Comparison of ENCODE assay signal across 21 cellular contexts in the genomic region with DNA sequence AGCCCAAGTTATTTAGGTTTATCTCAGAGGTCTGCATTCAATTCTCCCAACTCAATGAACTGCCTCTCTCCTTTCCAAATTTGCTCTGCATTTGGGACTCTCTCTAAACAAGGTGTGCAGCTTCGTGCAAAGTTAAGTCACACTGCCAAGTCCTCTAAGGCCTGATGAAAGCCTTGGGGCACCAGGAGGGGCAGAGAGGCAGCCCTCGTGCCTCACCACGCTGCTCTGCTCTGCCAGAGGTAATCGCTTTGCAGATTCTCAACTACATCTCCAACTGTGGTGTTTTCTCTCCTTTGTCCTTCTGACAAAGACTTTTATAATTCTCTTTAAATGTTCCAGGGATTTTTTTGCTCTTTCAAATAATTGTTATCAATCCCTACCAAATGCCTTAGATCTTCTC.
"Had no signal": no experiment of that assay in that cellular context is flagged by ENCODE, and none has a peak within 500 bp of the region (broad histone marks: within the 10 kb centered on the region; RNA-seq: fewer than 3 reads in every experiment).

No MANE protein-coding gene starts in this region.

- ATAC-seq: left cardiac atrium; lower lobe of right lung; natural killer cell treated with Interleukin-12 subunit alpha and Interleukin-12 subunit beta and Interleukin-15 and Interleukin-18, amount 100 ng/mL, for 72 hours; right cardiac atrium; stimulated activated effector memory CD8-positive, alpha-beta T cell treated with anti-CD3 and anti-CD28 coated beads, Interleukin-12 subunit alpha, Interleukin-12 subunit beta, amount 100 ng/mL, for 72 hours; stimulated activated naive CD8-positive, alpha-beta T cell treated with anti-CD3 and anti-CD28 coated beads, Interleukin-15, amount 100 ng/mL, for 72 hours had no signal

- H3K4me3 Mint-ChIP-seq: memory B cell; natural killer cell treated with Interleukin-12 subunit alpha and Interleukin-12 subunit beta and Interleukin-15 and Interleukin-18, amount 100 ng/mL, for 72 hours; stimulated activated effector memory CD8-positive, alpha-beta T cell treated with anti-CD3 and anti-CD28 coated beads, Interleukin-12 subunit alpha, Interleukin-12 subunit beta, amount 100 ng/mL, for 72 hours; stimulated activated naive CD8-positive, alpha-beta T cell treated with anti-CD3 and anti-CD28 coated beads, Interleukin-15, amount 100 ng/mL, for 72 hours had no signal

- H3K36me3 Mint-ChIP-seq: memory B cell; natural killer cell treated with Interleukin-12 subunit alpha and Interleukin-12 subunit beta and Interleukin-15 and Interleukin-18, amount 100 ng/mL, for 72 hours; stimulated activated effector memory CD8-positive, alpha-beta T cell treated with anti-CD3 and anti-CD28 coated beads, Interleukin-12 subunit alpha, Interleukin-12 subunit beta, amount 100 ng/mL, for 72 hours had no signal

- H3K4me1 ChIP-seq: left ventricle myocardium inferior, lower lobe of right lung had no signal

- H3K27me3 ChIP-seq: hepatocyte, ovary had no signal

- H2AFZ ChIP-seq: hepatocyte had no signal

- H3K4me1 Mint-ChIP-seq: memory B cell; stimulated activated effector memory CD8-positive, alpha-beta T cell treated with anti-CD3 and anti-CD28 coated beads, Interleukin-12 subunit alpha, Interleukin-12 subunit beta, amount 100 ng/mL, for 72 hours; stimulated activated naive CD8-positive, alpha-beta T cell treated with anti-CD3 and anti-CD28 coated beads, Interleukin-15, amount 100 ng/mL, for 72 hours had no signal

- H3K79me2 ChIP-seq: hepatocyte had no signal

- DNase-seq: effector CD4-positive, alpha-beta T cell; foreskin melanocyte; head of caudate nucleus; kidney; left cardiac atrium; left ventricle myocardium inferior; lower lobe of right lung; midbrain; nucleus accumbens; ovary; right cardiac atrium; stimulated activated CD4-positive, alpha-beta T cell treated with anti-CD3 and anti-CD28 coated beads, Interleukin-4, amount 100 ng/mL, for 1 hour; stimulated activated CD8-positive, alpha-beta memory T cell treated with anti-CD3 and anti-CD28 coated beads, Interleukin-4, amount 100 ng/mL, for 48 hours; stimulated activated naive CD8-positive, alpha-beta T cell treated with anti-CD3 and anti-CD28 coated beads, Interleukin-15, amount 100 ng/mL, for 72 hours; trophoblast cell had no signal

- H3K27ac ChIP-seq: coronary artery, hepatocyte, left ventricle myocardium inferior, lower lobe of right lung, ovary, thoracic aorta had no signal

- H3K27ac Mint-ChIP-seq: memory B cell; natural killer cell treated with Interleukin-12 subunit alpha and Interleukin-12 subunit beta and Interleukin-15 and Interleukin-18, amount 100 ng/mL, for 72 hours; stimulated activated effector memory CD8-positive, alpha-beta T cell treated with anti-CD3 and anti-CD28 coated beads, Interleukin-12 subunit alpha, Interleukin-12 subunit beta, amount 100 ng/mL, for 72 hours had no signal

- H3K36me3 ChIP-seq: left ventricle myocardium inferior, lower lobe of right lung, ovary, thoracic aorta had no signal

- H3K27me3 Mint-ChIP-seq: natural killer cell treated with Interleukin-12 subunit alpha and Interleukin-12 subunit beta and Interleukin-15 and Interleukin-18, amount 100 ng/mL, for 72 hours; stimulated activated naive CD8-positive, alpha-beta T cell treated with anti-CD3 and anti-CD28 coated beads, Interleukin-15, amount 100 ng/mL, for 72 hours had no signal

- H3K9me3 ChIP-seq: left ventricle myocardium inferior, lower lobe of right lung, ovary, thoracic aorta had no signal

- H3K4me3 ChIP-seq: coronary artery, hepatocyte, left ventricle myocardium inferior, lower lobe of right lung, ovary, thoracic aorta had no signal

- H3K4me2 ChIP-seq: hepatocyte had no signal
